In genomic region chr6:28981391-28981832, GRCh38 we compare ENCODE assay signal across 1 cellular context.
TF ChIP-seq lines count a peak whose summit lies in the region.

No MANE protein-coding gene starts in this region.

TF ChIP-seq in HepG2, 621 proteins besides CTCF, POLR2A, EP300 and RAD21 (continued from another document and continues in another):
- TF ChIP-seq U2AF1 (optimal IDR thresholded peaks at IDR 0.05; ENCODE audit: low read depth, low read length) (no peak), ZNF577 (CRISPR knock-in tag; IDR thresholded peaks at IDR 0.05; ENCODE audit: borderline replicate concordance, low read depth) (no peak), ZNF546 (CRISPR knock-in tag; conservative IDR thresholded peaks at IDR 0.05) (no peak), TRIM24 (CRISPR knock-in tag; IDR thresholded peaks at IDR 0.05) (no peak), ZNF503 (CRISPR knock-in tag; IDR thresholded peaks at IDR 0.05) (0 out of 2 replicates have a peak, but pooled peaks have one; percentile 13), TP53 (CRISPR knock-in tag; conservative IDR thresholded peaks at IDR 0.05) (0 out of 2 replicates have a peak, but pooled peaks have one; percentile 55), TFDP2 (CRISPR knock-in tag; IDR thresholded peaks at IDR 0.05) (no peak), ZNF670 (CRISPR knock-in tag; IDR thresholded peaks at IDR 0.05; ENCODE audit: borderline replicate concordance) (no peak), ZNF292 (CRISPR knock-in tag; IDR thresholded peaks at IDR 0.05; ENCODE audit: borderline replicate concordance, low read depth) (no peak), NFIB (CRISPR knock-in tag; IDR thresholded peaks at IDR 0.05; ENCODE audit: borderline replicate concordance) (no peak), GLI4 (CRISPR knock-in tag; IDR thresholded peaks at IDR 0.05; ENCODE audit: borderline replicate concordance) (no peak), ZNF414 (CRISPR knock-in tag; IDR thresholded peaks at IDR 0.05) (no peak), ZFP62 (CRISPR knock-in tag; IDR thresholded peaks at IDR 0.05) (no peak), MLLT10 (CRISPR knock-in tag; IDR thresholded peaks at IDR 0.05) (no peak), NR2F6 (IDR thresholded peaks at IDR 0.05) (no peak), NR2F6 (CRISPR knock-in tag; IDR thresholded peaks at IDR 0.05) (no peak), CENPX (CRISPR knock-in tag; IDR thresholded peaks at IDR 0.05) (no peak), ZNF563 (CRISPR knock-in tag; IDR thresholded peaks at IDR 0.05) (no peak), NBN (conservative IDR thresholded peaks at IDR 0.05) (no peak), PLRG1 (conservative IDR thresholded peaks at IDR 0.05) (no peak), GZF1 (CRISPR knock-in tag; IDR thresholded peaks at IDR 0.05) (no peak), TAF1 (CRISPR knock-in tag; IDR thresholded peaks at IDR 0.05) (no peak), SP1 (IDR thresholded peaks at IDR 0.05) (no peak), SP1 (CRISPR knock-in tag; IDR thresholded peaks at IDR 0.05) (no peak), MXD1 (CRISPR knock-in tag; IDR thresholded peaks at IDR 0.05) (no peak), REXO4 (CRISPR knock-in tag; IDR thresholded peaks at IDR 0.05; ENCODE audit: borderline replicate concordance) (no peak), CC2D1A (CRISPR knock-in tag; IDR thresholded peaks at IDR 0.05) (no peak), SP5 (CRISPR knock-in tag; IDR thresholded peaks at IDR 0.05; ENCODE audit: borderline replicate concordance, low read depth) (peak; percentile 42; the same call in 1 of the 2 replicates), RORA (CRISPR knock-in tag; IDR thresholded peaks at IDR 0.05) (no peak), ZNF350 (CRISPR knock-in tag; IDR thresholded peaks at IDR 0.05; ENCODE audit: borderline replicate concordance, low read depth) (0 out of 2 replicates have a peak, but pooled peaks have one; percentile 18), MIXL1 (CRISPR knock-in tag; IDR thresholded peaks at IDR 0.05) (peak; percentile 9; the same call in 1 of the 2 replicates), AFF4 (CRISPR knock-in tag; IDR thresholded peaks at IDR 0.05) (no peak; the same call in 1 of the 2 replicates), MTF2 (CRISPR knock-in tag; IDR thresholded peaks at IDR 0.05; ENCODE audit: borderline replicate concordance) (0 out of 2 replicates have a peak, but pooled peaks have one; percentile 33), AHR (CRISPR knock-in tag; IDR thresholded peaks at IDR 0.05) (no peak), ZFP36 (IDR thresholded peaks at IDR 0.05; ENCODE audit: borderline replicate concordance, low read depth, low read length, partially characterized antibody) (no peak), TOE1 (CRISPR knock-in tag; IDR thresholded peaks at IDR 0.05) (no peak), MAFG (CRISPR knock-in tag; IDR thresholded peaks at IDR 0.05) (no peak), ZNF576 (CRISPR knock-in tag; IDR thresholded peaks at IDR 0.05) (no peak), RCOR2 (CRISPR knock-in tag; IDR thresholded peaks at IDR 0.05) (no peak), PHF5A (CRISPR knock-in tag; IDR thresholded peaks at IDR 0.05; ENCODE audit: low read depth, unreplicated experiment) (no peak), ZNF776 (CRISPR knock-in tag; IDR thresholded peaks at IDR 0.05) (no peak), KDM1A (CRISPR knock-in tag; IDR thresholded peaks at IDR 0.05) (no peak), RNF219 (CRISPR knock-in tag; IDR thresholded peaks at IDR 0.05) (no peak), ELF1 (CRISPR knock-in tag; IDR thresholded peaks at IDR 0.05) (no peak), NR2F2 (IDR thresholded peaks at IDR 0.05; ENCODE audit: borderline replicate concordance, low read depth) (no peak), ZNF142 (CRISPR knock-in tag; IDR thresholded peaks at IDR 0.05) (0 out of 2 replicates have a peak, but pooled peaks have one; percentile 18), SRY (CRISPR knock-in tag; IDR thresholded peaks at IDR 0.05) (no peak), AKAP8 (CRISPR knock-in tag; IDR thresholded peaks at IDR 0.05) (0 out of 2 replicates have a peak, but pooled peaks have one; percentile 10), THAP9 (CRISPR knock-in tag; IDR thresholded peaks at IDR 0.05; ENCODE audit: borderline replicate concordance) (no peak), SOX6 (IDR thresholded peaks at IDR 0.05) (no peak), SOX6 (CRISPR knock-in tag; IDR thresholded peaks at IDR 0.05) (no peak), ZNF678 (CRISPR knock-in tag; IDR thresholded peaks at IDR 0.05) (no peak)
